1 cellular context compared by ENCODE assay signal in genomic region chr22:42856865-42857704, GRCh38.
TF ChIP-seq lines count a peak whose summit lies in the region.

Gene ARFGAP3, minus strand, starts transcription at chr22:42857273. Its CDS starts 91 bp downstream, at chr22:42857182.

TF ChIP-seq in HepG2, 621 proteins besides CTCF, POLR2A, EP300 and RAD21 (continued from another document and continues in another):
- no peak for TF ChIP-seq RNF219 (CRISPR knock-in tag; IDR thresholded peaks at IDR 0.05)
- TF ChIP-seq ZBTB40 (IDR thresholded peaks at IDR 0.05): no peak
- TF ChIP-seq ZBTB40 (CRISPR knock-in tag; IDR thresholded peaks at IDR 0.05): peak; percentile 88; the same call in 1 of the 2 replicates
- TF ChIP-seq PAF1 (CRISPR knock-in tag; IDR thresholded peaks at IDR 0.05): no peak
- peak; percentile 82; the same call in 1 of the 2 replicates for TF ChIP-seq ZFYVE20 (CRISPR knock-in tag; IDR thresholded peaks at IDR 0.05; ENCODE audit: borderline replicate concordance, low read depth)
- TF ChIP-seq, protein P1, sequence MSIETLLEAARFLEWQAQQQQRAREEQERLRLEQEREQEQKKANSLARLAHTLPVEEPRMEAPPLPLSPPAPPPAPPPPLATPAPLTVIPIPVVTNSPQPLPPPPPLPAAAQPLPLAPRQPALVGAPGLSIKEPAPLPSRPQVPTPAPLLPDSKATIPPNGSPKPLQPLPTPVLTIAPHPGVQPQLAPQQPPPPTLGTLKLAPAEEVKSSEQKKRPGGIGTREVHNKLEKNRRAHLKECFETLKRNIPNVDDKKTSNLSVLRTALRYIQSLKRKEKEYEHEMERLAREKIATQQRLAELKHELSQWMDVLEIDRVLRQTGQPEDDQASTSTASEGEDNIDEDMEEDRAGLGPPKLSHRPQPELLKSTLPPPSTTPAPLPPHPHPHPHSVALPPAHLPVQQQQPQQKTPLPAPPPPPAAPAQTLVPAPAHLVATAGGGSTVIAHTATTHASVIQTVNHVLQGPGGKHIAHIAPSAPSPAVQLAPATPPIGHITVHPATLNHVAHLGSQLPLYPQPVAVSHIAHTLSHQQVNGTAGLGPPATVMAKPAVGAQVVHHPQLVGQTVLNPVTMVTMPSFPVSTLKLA (IDR thresholded peaks at IDR 0.05): no peak
- TF ChIP-seq KAT7 (CRISPR knock-in tag; IDR thresholded peaks at IDR 0.05; ENCODE audit: borderline replicate concordance): no peak
- 0 out of 2 replicates have a peak, but pooled peaks have one; percentile 33 for TF ChIP-seq ONECUT2 (CRISPR knock-in tag; IDR thresholded peaks at IDR 0.05)
- TF ChIP-seq ZNF713 (CRISPR knock-in tag; IDR thresholded peaks at IDR 0.05): 0 out of 2 replicates have a peak, but pooled peaks have one; percentile 61
- TF ChIP-seq ZNF879 (CRISPR knock-in tag; IDR thresholded peaks at IDR 0.05): peak; percentile 88; the same call in 1 of the 2 replicates
- TF ChIP-seq SMYD3 (CRISPR knock-in tag; IDR thresholded peaks at IDR 0.05): peak; percentile 46; the same call in 1 of the 2 replicates
- peak; percentile 94; the same call in 1 of the 2 replicates for TF ChIP-seq ZNF709 (CRISPR knock-in tag; IDR thresholded peaks at IDR 0.05)
- TF ChIP-seq ZNF749 (CRISPR knock-in tag; IDR thresholded peaks at IDR 0.05; ENCODE audit: borderline replicate concordance): peak; percentile 93; the same call in 1 of the 2 replicates
- TF ChIP-seq ISL2 (CRISPR knock-in tag; IDR thresholded peaks at IDR 0.05): no peak
- peak; percentile 71 for TF ChIP-seq ARHGAP35 (CRISPR knock-in tag; IDR thresholded peaks at IDR 0.05; ENCODE audit: borderline replicate concordance)
- peak; percentile 95 for TF ChIP-seq FOXC1 (CRISPR knock-in tag; IDR thresholded peaks at IDR 0.05; ENCODE audit: borderline replicate concordance)
- no peak for TF ChIP-seq NCOA5 (CRISPR knock-in tag; IDR thresholded peaks at IDR 0.05)
- peak; percentile 79 for TF ChIP-seq HIVEP1 (CRISPR knock-in tag; IDR thresholded peaks at IDR 0.05)
- TF ChIP-seq SP140L (CRISPR knock-in tag; IDR thresholded peaks at IDR 0.05; ENCODE audit: borderline replicate concordance): no peak
- TF ChIP-seq RXRA (CRISPR knock-in tag; IDR thresholded peaks at IDR 0.05): peak; percentile 50; the same call in 1 of the 2 replicates
- no peak; the same call in 1 of the 2 replicates for TF ChIP-seq ZNF790 (CRISPR knock-in tag; IDR thresholded peaks at IDR 0.05; ENCODE audit: borderline replicate concordance)
- no peak; the same call in 1 of the 2 replicates for TF ChIP-seq ZFP1 (CRISPR knock-in tag; IDR thresholded peaks at IDR 0.05)
- TF ChIP-seq ZNF761 (CRISPR knock-in tag; conservative IDR thresholded peaks at IDR 0.05): peak; percentile 97
- no peak for TF ChIP-seq HMGA1 (CRISPR knock-in tag; conservative IDR thresholded peaks at IDR 0.05)
- no peak for TF ChIP-seq STAT5B (CRISPR knock-in tag; IDR thresholded peaks at IDR 0.05)
- TF ChIP-seq ZFP37 (CRISPR knock-in tag; IDR thresholded peaks at IDR 0.05; ENCODE audit: borderline replicate concordance): peak; percentile 51; the same call in 1 of the 2 replicates
- 0 out of 2 replicates have a peak, but pooled peaks have one; percentile 54 for TF ChIP-seq ARNTL (CRISPR knock-in tag; IDR thresholded peaks at IDR 0.05)
- no peak for TF ChIP-seq FOXP1 (IDR thresholded peaks at IDR 0.05)
- TF ChIP-seq FOXP1 (CRISPR knock-in tag; IDR thresholded peaks at IDR 0.05): no peak
- TF ChIP-seq CEBPZ (IDR thresholded peaks at IDR 0.05; ENCODE audit: low read length): no peak
- peak; percentile 92 for TF ChIP-seq TMF1 (CRISPR knock-in tag; IDR thresholded peaks at IDR 0.05; ENCODE audit: low read depth)
- TF ChIP-seq E2F1 (CRISPR knock-in tag; IDR thresholded peaks at IDR 0.05): peak; percentile 80
- TF ChIP-seq SALL1 (CRISPR knock-in tag; IDR thresholded peaks at IDR 0.05): peak; percentile 97
- peak; percentile 18 for TF ChIP-seq RBM22 (optimal IDR thresholded peaks at IDR 0.05; ENCODE audit: low read length)
- TF ChIP-seq ZNF572 (CRISPR knock-in tag; IDR thresholded peaks at IDR 0.05): no peak
- peak; percentile 64; the same call in 1 of the 2 replicates for TF ChIP-seq ZSCAN9 (CRISPR knock-in tag; IDR thresholded peaks at IDR 0.05; ENCODE audit: borderline replicate concordance)
- TF ChIP-seq, protein P2, sequence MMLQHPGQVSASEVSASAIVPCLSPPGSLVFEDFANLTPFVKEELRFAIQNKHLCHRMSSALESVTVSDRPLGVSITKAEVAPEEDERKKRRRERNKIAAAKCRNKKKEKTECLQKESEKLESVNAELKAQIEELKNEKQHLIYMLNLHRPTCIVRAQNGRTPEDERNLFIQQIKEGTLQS (CRISPR knock-in tag; IDR thresholded peaks at IDR 0.05): no peak; the same call in 1 of the 2 replicates
- TF ChIP-seq, protein P3, sequence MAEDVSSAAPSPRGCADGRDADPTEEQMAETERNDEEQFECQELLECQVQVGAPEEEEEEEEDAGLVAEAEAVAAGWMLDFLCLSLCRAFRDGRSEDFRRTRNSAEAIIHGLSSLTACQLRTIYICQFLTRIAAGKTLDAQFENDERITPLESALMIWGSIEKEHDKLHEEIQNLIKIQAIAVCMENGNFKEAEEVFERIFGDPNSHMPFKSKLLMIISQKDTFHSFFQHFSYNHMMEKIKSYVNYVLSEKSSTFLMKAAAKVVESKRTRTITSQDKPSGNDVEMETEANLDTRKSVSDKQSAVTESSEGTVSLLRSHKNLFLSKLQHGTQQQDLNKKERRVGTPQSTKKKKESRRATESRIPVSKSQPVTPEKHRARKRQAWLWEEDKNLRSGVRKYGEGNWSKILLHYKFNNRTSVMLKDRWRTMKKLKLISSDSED (CRISPR knock-in tag; IDR thresholded peaks at IDR 0.05): 0 out of 2 replicates have a peak, but pooled peaks have one; percentile 49
- peak; percentile 46; the same call in 1 of the 2 replicates for TF ChIP-seq RARA (CRISPR knock-in tag; IDR thresholded peaks at IDR 0.05)
- TF ChIP-seq, protein P4, sequence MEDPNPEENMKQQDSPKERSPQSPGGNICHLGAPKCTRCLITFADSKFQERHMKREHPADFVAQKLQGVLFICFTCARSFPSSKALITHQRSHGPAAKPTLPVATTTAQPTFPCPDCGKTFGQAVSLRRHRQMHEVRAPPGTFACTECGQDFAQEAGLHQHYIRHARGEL (CRISPR knock-in tag; IDR thresholded peaks at IDR 0.05): no peak
- TF ChIP-seq ZIK1 (CRISPR knock-in tag; IDR thresholded peaks at IDR 0.05; ENCODE audit: borderline replicate concordance, low read depth): peak; percentile 98
- peak; percentile 59; the same call in 1 of the 2 replicates for TF ChIP-seq ADNP (CRISPR knock-in tag; IDR thresholded peaks at IDR 0.05)
